Comparison of ENCODE assay signal across 16 cellular contexts in genomic region chr6:167975449-167975848, GRCh38. TPM values are rescaled to one million over a fixed set of nuclear protein-coding genes. Genes with fewer than 3 reads are reported as not detected.
"Had no signal": no experiment of that assay in that cellular context is flagged by ENCODE, and none has a peak within 500 bp of the region (broad histone marks: within the 10 kb centered on the region; RNA-seq: fewer than 3 reads in every experiment).

No MANE protein-coding gene starts in this region.

- H3K27me3 ChIP-seq: adrenal gland had no signal

- ATAC-seq: WTC11 had no signal

- H3K27ac ChIP-seq: adrenal gland, parathyroid adenoma had no signal

- H3K4me3 ChIP-seq: adrenal gland had no signal

- H3K36me3 ChIP-seq: adrenal gland had no signal

- H3K4me2 ChIP-seq: SK-N-SH had no signal

- H3K9me3 Mint-ChIP-seq: activated CD4-positive, alpha-beta T cell treated with anti-CD3 and anti-CD28 coated beads, Interleukin-2, amount 10 ng/mL, durations not matched to agents 24 days and 14 days; central memory CD8-positive, alpha-beta T cell; WTC11 had no signal

- H3K4me1 ChIP-seq: adrenal gland, parathyroid adenoma had no signal

- H3K9me3 ChIP-seq: adrenal gland, SK-N-SH had no signal

- H3K27ac Mint-ChIP-seq: activated CD4-positive, alpha-beta T cell treated with anti-CD3 and anti-CD28 coated beads, Interleukin-2, amount 10 ng/mL, durations not matched to agents 24 days and 14 days; dendritic cell treated with granulocyte-macrophage colony-stimulating factor and Interleukin-4, amounts not matched to agents 40 ng/mL and 50 ng/mL, for 4 days; WTC11 had no signal

- H3K4me1 Mint-ChIP-seq: activated CD4-positive, alpha-beta T cell treated with anti-CD3 and anti-CD28 coated beads, Interleukin-2, amount 10 ng/mL, durations not matched to agents 24 days and 14 days; central memory CD8-positive, alpha-beta T cell had no signal

- H3K79me2 ChIP-seq: parathyroid adenoma had no signal

- H2AFZ ChIP-seq: parathyroid adenoma had no signal

- DNase-seq: activated CD4-positive, alpha-beta T cell treated with anti-CD3 and anti-CD28 coated beads, Interleukin-2, amount 10 ng/mL, durations not matched to agents 24 days and 14 days; activated CD8-positive, alpha-beta memory T cell treated with anti-CD3 and anti-CD28 coated beads for 24 hours; activated naive CD4-positive, alpha-beta T cell treated with anti-CD3 and anti-CD28 coated beads, Interleukin-2, amount 50 U/mL, for 16 hours; adrenal gland; erythroblast; kidney glomerular epithelial cell; SK-N-SH; stimulated activated CD4-positive, alpha-beta T cell treated with anti-CD3 and anti-CD28 coated beads, Interleukin-1b, Interleukin-23, amount 100 ng/mL, for 48 hours; stimulated activated naive CD4-positive, alpha-beta T cell had no signal

- H3K27me3 Mint-ChIP-seq: activated CD4-positive, alpha-beta T cell treated with anti-CD3 and anti-CD28 coated beads, Interleukin-2, amount 10 ng/mL, durations not matched to agents 24 days and 14 days; central memory CD8-positive, alpha-beta T cell; dendritic cell treated with granulocyte-macrophage colony-stimulating factor and Interleukin-4, amounts not matched to agents 40 ng/mL and 50 ng/mL, for 4 days had no signal

- H3K9ac ChIP-seq: parathyroid adenoma, SK-N-SH had no signal

- H3K4me3 Mint-ChIP-seq: activated CD4-positive, alpha-beta T cell treated with anti-CD3 and anti-CD28 coated beads, Interleukin-2, amount 10 ng/mL, durations not matched to agents 24 days and 14 days; central memory CD8-positive, alpha-beta T cell; dendritic cell treated with granulocyte-macrophage colony-stimulating factor and Interleukin-4, amounts not matched to agents 40 ng/mL and 50 ng/mL, for 4 days; WTC11 had no signal

RNA-seq across cellular contexts. Expression of gene KIF25, which starts 22.0 kb away (rescaled TPM):
- total RNA-seq: activated CD4-positive, alpha-beta T cell treated with anti-CD3 and anti-CD28 coated beads, Interleukin-2, amount 10 ng/mL, durations not matched to agents 24 days and 14 days; adrenal gland; lung microvascular endothelial cell; T-helper 1 cell treated with Interleukin-12 subunit alpha and Interleukin-12 subunit beta and Interleukin-4 antibody, amounts not matched to agents 30 ng/mL and 1 ng/mL, for 36 hours; ureter had no signal
- polyA plus RNA-seq: SK-N-SH had no signal
